Comparison of ENCODE assay signal across 15 cellular contexts in genomic region chr6:36514554-36515456, GRCh38. TPM values are rescaled to one million over a fixed set of nuclear protein-coding genes. Genes with fewer than 3 reads are reported as not detected.
DNase-seq lines count a peak whose midpoint lies in the region; ATAC-seq and TF ChIP-seq lines count a peak whose summit lies in the region.
"Had no signal": no experiment of that assay in that cellular context is flagged by ENCODE, and none has a peak within 500 bp of the region (broad histone marks: within the 10 kb centered on the region; RNA-seq: fewer than 3 reads in every experiment).

No MANE protein-coding gene starts in this region.

- intact Hi-C loops in left colon (cut with DNase I, micrococcal nuclease), result no loop called here

- H3K27ac Mint-ChIP-seq in CD4-positive, CD25-positive, alpha-beta regulatory T cell, result peak overlapping the region; percentile 49 to 93 (median 55)
- H3K27ac Mint-ChIP-seq: activated B cell treated with CpG ODN at 0.5 μM for 24 hours had no signal

- H3K4me3 ChIP-seq in CD4-positive, CD25-positive, alpha-beta regulatory T cell (ENCODE audit: low read depth, low read length), result no peak overlapping the region
- no peak overlapping the region for H3K4me3 ChIP-seq in Peyer's patch
- H3K4me3 ChIP-seq: gastroesophageal sphincter, PC-9, right atrium auricular region, stomach had no signal

- H3K27ac ChIP-seq in CD4-positive, CD25-positive, alpha-beta regulatory T cell (ENCODE audit: insufficient read depth, low read length, poor library complexity, severe bottlenecking), result no peak overlapping the region
- H3K27ac ChIP-seq in Peyer's patch, result peak overlapping the region in 2 of 4 donors; percentile 73 to 79
- H3K27ac ChIP-seq: gastroesophageal sphincter, PC-9, right atrium auricular region, stomach had no signal

- H3K36me3 Mint-ChIP-seq in CD4-positive, CD25-positive, alpha-beta regulatory T cell, result peaks cover 44% of the 10 kb centered on the region

- no peaks in the 10 kb centered on the region for H3K9me3 ChIP-seq in CD4-positive, CD25-positive, alpha-beta regulatory T cell (ENCODE audit: control insufficient read depth in 2 of 2, low read length in 2 of 2)
- no peaks in the 10 kb centered on the region for H3K9me3 ChIP-seq in Peyer's patch
- H3K9me3 ChIP-seq: gastroesophageal sphincter, right atrium auricular region, stomach had no signal

- TF ChIP-seq CTCF in Peyer's patch (IDR thresholded peaks at IDR 0.05), result no peak

- in situ Hi-C loops in Caki2 (cut with HindIII; ENCODE audit: low pct_unique_long_range_greater_than_20kb, low sequenced_read_pairs), result no loop called here

- TF ChIP-seq POLR2A in Peyer's patch (IDR thresholded peaks at IDR 0.05), result no peak

- peaks cover 85% of the 10 kb centered on the region for H3K36me3 ChIP-seq in CD4-positive, CD25-positive, alpha-beta regulatory T cell (ENCODE audit: control insufficient read depth, insufficient read depth, low read length)
- peaks cover 0 to 49% (median 0%) of the 10 kb centered on the region in 3 donors for H3K36me3 ChIP-seq in Peyer's patch

- no peak for ATAC-seq in CD4-positive, CD25-positive, alpha-beta regulatory T cell (ENCODE audit: low read depth in 2 of 2)
- ATAC-seq in left colon (peak; percentile 80), HG02623 (IDR thresholded peaks at IDR 0.05; ENCODE audit: unreplicated experiment) (no peak)
- ATAC-seq: gastroesophageal sphincter had no signal

- no peak for DNase-seq in CD4-positive, CD25-positive, alpha-beta regulatory T cell
- peak; percentile 35 for DNase-seq in Caki2 (ENCODE audit: low read depth)
- peak in 2 of 3 donors; percentile 52 to 71 for DNase-seq in Peyer's patch
- DNase-seq in left colon, result peak; percentile 65 to 71
- DNase-seq in HuH-7 (ENCODE audit: low spot score), result no peak
- no peak for DNase-seq in medulla oblongata (ENCODE audit: extremely low spot score)
- DNase-seq in effector CD4-positive, alpha-beta T cell, result no peak
- DNase-seq: activated B cell treated with CpG ODN at 0.5 μM for 24 hours; effector memory CD4-positive, alpha-beta T cell; NCI-H1048; PC-9; stomach had no signal

- H3K4me3 Mint-ChIP-seq in CD4-positive, CD25-positive, alpha-beta regulatory T cell, result no peak overlapping the region
- H3K4me3 Mint-ChIP-seq: activated B cell treated with CpG ODN at 0.5 μM for 24 hours had no signal

- H3K9me3 Mint-ChIP-seq in CD4-positive, CD25-positive, alpha-beta regulatory T cell, result no peaks in the 10 kb centered on the region
- H3K9me3 Mint-ChIP-seq: activated B cell treated with CpG ODN at 0.5 μM for 24 hours had no signal

- no peaks in the 10 kb centered on the region for H3K27me3 ChIP-seq in CD4-positive, CD25-positive, alpha-beta regulatory T cell (ENCODE audit: control insufficient read depth, insufficient read depth, low read length)
- no peaks in the 10 kb centered on the region for H3K27me3 ChIP-seq in Peyer's patch
- H3K27me3 ChIP-seq: gastroesophageal sphincter, right atrium auricular region, stomach had no signal

- peaks cover 21 to 45% (median 38%) of the 10 kb centered on the region in 4 donors for H3K4me1 Mint-ChIP-seq in CD4-positive, CD25-positive, alpha-beta regulatory T cell
- H3K4me1 Mint-ChIP-seq: activated B cell treated with CpG ODN at 0.5 μM for 24 hours had no signal

- peaks cover 17% of the 10 kb centered on the region for H3K4me1 ChIP-seq in CD4-positive, CD25-positive, alpha-beta regulatory T cell (ENCODE audit: control insufficient read depth, insufficient read depth, low read length, poor library complexity, severe bottlenecking)
- H3K4me1 ChIP-seq in Peyer's patch, result peaks cover 0 to 25% (median 0%) of the 10 kb centered on the region in 4 donors
- H3K4me1 ChIP-seq: right atrium auricular region, stomach had no signal

- no peaks in the 10 kb centered on the region for H3K27me3 Mint-ChIP-seq in CD4-positive, CD25-positive, alpha-beta regulatory T cell
- H3K27me3 Mint-ChIP-seq: activated B cell treated with CpG ODN at 0.5 μM for 24 hours had no signal

RNA-seq across cellular contexts. Expression of gene STK38, which starts 32.5 kb away (rescaled TPM):
- total RNA-seq in CD4-positive, CD25-positive, alpha-beta regulatory T cell, result 106 TPM
- polyA plus RNA-seq in CD4-positive, CD25-positive, alpha-beta regulatory T cell, result 100 to 1,000 TPM in 3 of 4 donors, 10 to 100 TPM in 1; 92.8 to 126 (median 113) TPM
- 24.9 and 32.6 TPM in 2 replicates for total RNA-seq in Caki2 (2014; rRNA removed; shearing (Covaris generic); ENCODE audit: low replicate concordance)
- total RNA-seq in Peyer's patch, result 100 to 1,000 TPM in 2 of 4 donors, 10 to 100 TPM in 2; 57.8 to 107 (median 87.9) TPM
- 10 to 100 TPM; 66.0 to 76.6 TPM for total RNA-seq in left colon

Comparison
In these comparisons a context has a peak if more than half of its experiments do, and no peak if none do; other contexts are left out.
1. DNase-seq: peak in Caki2 (single experiment), Peyer's patch (2 of 3) and left colon (2 of 2); none in CD4-positive, CD25-positive, alpha-beta regulatory T cell (0 of 3), HuH-7 (single experiment), medulla oblongata (single experiment) and effector CD4-positive, alpha-beta T cell (single experiment).